ENCODE assay signal across 8 cellular contexts in genomic region chr6:145814035-145814500, GRCh38. TPM values are rescaled to one million over a fixed set of nuclear protein-coding genes. Genes with fewer than 3 reads are reported as not detected.
A peak's percentile ranks its signal among the peaks of the same experiment; 100 is the strongest.
DNase-seq lines count a peak whose midpoint lies in the region; ATAC-seq and TF ChIP-seq lines count a peak whose summit lies in the region.

No MANE protein-coding gene starts in this region.

- intact Hi-C loops in mammary epithelial cell (cut with micrococcal nuclease): loop anchor here (1.0 kb wide), 1 partner anchor 79 kb away; the partner anchor contains the start of gene EPM2A
- intact Hi-C loops in spleen (cut with DNase I; ENCODE audit: low total_unique reads): no loop called here

- TF ChIP-seq CTCF in mammary epithelial cell (conservative IDR thresholded peaks at IDR 0.05 in 1 of 2, IDR thresholded peaks at IDR 0.05 in 1 of 2; ENCODE audit: extremely low read depth in 1 of 2, insufficient read depth in 1 of 2, low read depth in 1 of 2, low read length in 2 of 2) (no peak), spleen (IDR thresholded peaks at IDR 0.05 in 8 of 11, conservative IDR thresholded peaks at IDR 0.05 in 3 of 11) (no peak)

- H2AFZ ChIP-seq in mammary epithelial cell (ENCODE audit: low read depth, low read length): peak overlapping the region; percentile 98

- H4K20me1 ChIP-seq in mammary epithelial cell (ENCODE audit: insufficient read depth, low read length): no peaks in the 10 kb centered on the region

- peak overlapping the region; percentile 83 to 92 (median 89) for H3K4me3 ChIP-seq in mammary epithelial cell (replicated peaks in 1 of 3; ENCODE audit: insufficient read depth in 1 of 3, low read depth in 2 of 3, low read length in 3 of 3)
- H3K4me3 ChIP-seq in spleen: peak overlapping the region; percentile 57 to 84 (median 77)

- peak overlapping the region; percentile 84 for H3K9ac ChIP-seq in mammary epithelial cell (ENCODE audit: insufficient read depth, low read length)

- ATAC-seq in GM21360 (IDR thresholded peaks at IDR 0.05; ENCODE audit: unreplicated experiment): peak; percentile 18
- ATAC-seq in HG03521 (IDR thresholded peaks at IDR 0.05; ENCODE audit: unreplicated experiment): peak; percentile 11

- CTCF ChIA-PET in mammary epithelial cell (lab: Charles Lee; ENCODE audit: low non-redundant PET): no interaction called here

- H3K4me1 ChIP-seq in mammary epithelial cell (ENCODE audit: insufficient read depth, low read length): peaks cover 23% of the 10 kb centered on the region
- H3K4me1 ChIP-seq in spleen: peaks cover 18 to 69% (median 49%) of the 10 kb centered on the region in 6 donors

- dilution Hi-C loops in mammary epithelial cell (cut with HindIII; ENCODE audit: low sequenced_read_pairs): no loop called here

- H3K27ac ChIP-seq in mammary epithelial cell (ENCODE audit: insufficient read depth, low read depth, low read length) (peak overlapping the region; percentile 80), spleen (peak overlapping the region; percentile 77 to 97 (median 95))

- peak; percentile 30 for DNase-seq in DMS79 (lab: John Stamatoyannopoulos, UW)
- peak; percentile 52 for DNase-seq in SIG-M5 treated with dmso at 0.1 percent for 504 hours (lab: John Stamatoyannopoulos, UW; ENCODE audit: unreplicated experiment)
- DNase-seq in mammary epithelial cell: peak; percentile 60
- DNase-seq in islet precursor cell: peak; percentile 74
- no peak for DNase-seq in spleen
- DNase-seq in RKO (ENCODE audit: low spot score): no peak

- TF ChIP-seq POLR2A in spleen (IDR thresholded peaks at IDR 0.05): no peak

- no peaks in the 10 kb centered on the region for H3K36me3 ChIP-seq in mammary epithelial cell (ENCODE audit: insufficient read depth, low read length)
- no peaks in the 10 kb centered on the region for H3K36me3 ChIP-seq in spleen

- no TSS peak for BruUV-seq in mammary epithelial cell (replicated peaks; lab: Mats Ljungman, UMichigan)

- H3K9me3 ChIP-seq in mammary epithelial cell (replicated peaks; ENCODE audit: insufficient read depth, low read length) (no peaks in the 10 kb centered on the region), spleen (no peaks in the 10 kb centered on the region)

- H3K79me2 ChIP-seq in mammary epithelial cell (ENCODE audit: insufficient read depth, low read length): peaks cover 57% of the 10 kb centered on the region

- in situ Hi-C loops in mammary epithelial cell (cut with MboI; ENCODE audit: low sequenced_read_pairs in 2 of 2): loop anchor here in 1 of 2 donors (10.0 kb wide), 1 partner anchor 59 kb away; no protein-coding TSS in a partner anchor

- WGBS in mammary epithelial cell (ENCODE audit: low coverage, missing lambda C conversion rate): under 1% methylated on average over 21 of the region's 33 CpGs
- WGBS in spleen, 5 donors: 0 to 3% (median 1%) methylated on average over 8 to 33 of the region's 33 CpGs

- H3K27me3 ChIP-seq in mammary epithelial cell (ENCODE audit: insufficient read depth, low read length) (no peaks in the 10 kb centered on the region), spleen (replicated peaks in 1 of 7) (no peaks in the 10 kb centered on the region)

- H3K4me2 ChIP-seq in mammary epithelial cell (ENCODE audit: insufficient read depth, low read depth, low read length): peak overlapping the region; percentile 98

RNA-seq across cellular contexts. Expression of gene FBXO30, which starts 0.5 kb away (rescaled TPM):
- 10 to 100 TPM; 10.9 to 14.2 TPM for total RNA-seq in mammary epithelial cell
- 3.5 TPM for polyA plus RNA-seq in mammary epithelial cell
- polyA minus RNA-seq in mammary epithelial cell: 5.0 TPM
- total RNA-seq in spleen: 10 to 100 TPM in 3 of 7 donors, 1 to 10 TPM in 4; 8.1 to 11.1 (median 9.4) TPM
- 1 to 10 TPM; 2.1 to 3.3 (median 3.1) TPM for polyA plus RNA-seq in spleen

Comparison
In these comparisons a context has a peak if more than half of its experiments do, and no peak if none do; other contexts are left out.
1. DNase-seq: peak in DMS79 (single experiment), SIG-M5 treated with dmso at 0.1 percent for 504 hours (single experiment), mammary epithelial cell (single experiment) and islet precursor cell (single experiment); none in spleen (single experiment) and RKO (single experiment).